Comparison of ENCODE assay signal across 19 cellular contexts in genomic region chr7:139407555-139407954, GRCh38. TPM values are rescaled to one million over a fixed set of nuclear protein-coding genes. Genes with fewer than 3 reads are reported as not detected.
DNase-seq lines count a peak whose midpoint lies in the region; ATAC-seq, FAIRE-seq and TF ChIP-seq lines count a peak whose summit lies in the region.
"Had no signal": no experiment of that assay in that cellular context is flagged by ENCODE, and none has a peak within 500 bp of the region (broad histone marks: within the 10 kb centered on the region; RNA-seq: fewer than 3 reads in every experiment).

No MANE protein-coding gene starts in this region.

- no peak overlapping the region for H3K4me2 ChIP-seq in A549
- H3K4me2 ChIP-seq: BLaER1, KMS-11 had no signal

- ATAC-seq in A549 = no peak
- ATAC-seq in CD8-positive, alpha-beta T cell = no peak
- no peak for ATAC-seq in T-helper 17 cell
- no peak for ATAC-seq in GM18511 (IDR thresholded peaks at IDR 0.05; ENCODE audit: unreplicated experiment)

- TF ChIP-seq EP300 in A549 (IDR thresholded peaks at IDR 0.05) = no peak

- POLR2A ChIA-PET in A549 (lab: Yijun Ruan, JAX) = no interaction called here
- POLR2A ChIA-PET in CD8-positive, alpha-beta T cell (lab: Charles Lee) = interaction anchor here (1.3 kb wide), 1 partner anchor 48 kb away, joined by 3 read pairs; the partner anchor contains the start of gene LUC7L2

- no peak for TF ChIP-seq RAD21 in A549 (conservative IDR thresholded peaks at IDR 0.05 in 1 of 2, IDR thresholded peaks at IDR 0.05 in 1 of 2)

- H3K36me3 Mint-ChIP-seq in CD8-positive, alpha-beta T cell = peaks cover 80% of the 10 kb centered on the region
- H3K36me3 Mint-ChIP-seq in T-helper 17 cell (ENCODE audit: low read depth) (peaks cover 17% of the 10 kb centered on the region), nephron progenitor cell (ENCODE audit: low read depth) (peaks cover 78% of the 10 kb centered on the region)

- H3K27ac ChIP-seq in A549 = no peak overlapping the region
- no peak overlapping the region for H3K27ac ChIP-seq in CD8-positive, alpha-beta T cell (ENCODE audit: low read depth, low read length)
- H3K27ac ChIP-seq: BLaER1, KMS-11 had no signal

- H3K4me3 Mint-ChIP-seq in CD8-positive, alpha-beta T cell = no peak overlapping the region
- H3K4me3 Mint-ChIP-seq in T-helper 17 cell (no peak overlapping the region), nephron progenitor cell (no peak overlapping the region)
- H3K4me3 Mint-ChIP-seq: CD14-positive monocyte; CD8-positive, alpha-beta memory T cell; H9 had no signal

- H3K36me3 ChIP-seq in CD8-positive, alpha-beta T cell (ENCODE audit: insufficient read depth, low read length) = peaks cover 48% of the 10 kb centered on the region

- no peak for TF ChIP-seq POLR2A in A549 (IDR thresholded peaks at IDR 0.05; ENCODE audit: low read length)

- intact Hi-C loops in CD8-positive, alpha-beta T cell (cut with DNase I, micrococcal nuclease) = no loop called here

- H3K9me3 ChIP-seq in A549 = no peaks in the 10 kb centered on the region
- H3K9me3 ChIP-seq in CD8-positive, alpha-beta T cell (ENCODE audit: low read length) = no peaks in the 10 kb centered on the region
- H3K9me3 ChIP-seq in T-helper 17 cell (ENCODE audit: control insufficient read depth, low read length, poor library complexity, severe bottlenecking) = no peaks in the 10 kb centered on the region
- H3K9me3 ChIP-seq: BLaER1 had no signal

- H3K4me1 Mint-ChIP-seq in CD8-positive, alpha-beta T cell (ENCODE audit: low read depth) = peaks cover 8% of the 10 kb centered on the region
- H3K4me1 Mint-ChIP-seq in T-helper 17 cell (peaks cover 13% of the 10 kb centered on the region), nephron progenitor cell (no peaks in the 10 kb centered on the region)
- H3K4me1 Mint-ChIP-seq: CD14-positive monocyte, H9 had no signal

- TF ChIP-seq CTCF in A549 (IDR thresholded peaks at IDR 0.05) (no peak), nephron progenitor cell (IDR thresholded peaks at IDR 0.05) (no peak)
- TF ChIP-seq CTCF in CD8-positive, alpha-beta T cell (IDR thresholded peaks at IDR 0.05) = no peak

- no peaks in the 10 kb centered on the region for H3K27me3 Mint-ChIP-seq in CD8-positive, alpha-beta T cell (ENCODE audit: low read depth)
- no peaks in the 10 kb centered on the region for H3K27me3 Mint-ChIP-seq in T-helper 17 cell
- no peaks in the 10 kb centered on the region for H3K27me3 Mint-ChIP-seq in nephron progenitor cell (ENCODE audit: low read depth, poor library complexity)
- H3K27me3 Mint-ChIP-seq: CD8-positive, alpha-beta memory T cell had no signal

- H3K4me3 ChIP-seq in A549 = no peak overlapping the region
- no peak overlapping the region for H3K4me3 ChIP-seq in CD8-positive, alpha-beta T cell (ENCODE audit: low read depth, low read length)
- H3K4me3 ChIP-seq: BLaER1 had no signal

- no peaks in the 10 kb centered on the region for H3K9me3 Mint-ChIP-seq in CD8-positive, alpha-beta T cell
- H3K9me3 Mint-ChIP-seq in nephron progenitor cell = no peaks in the 10 kb centered on the region
- H3K9me3 Mint-ChIP-seq: CD14-positive monocyte; CD8-positive, alpha-beta memory T cell; H9 had no signal

- 89% methylated on average over 1 of the region's 1 CpG for WGBS in A549 (ENCODE audit: missing lambda C conversion rate)

- no peaks in the 10 kb centered on the region for H3K4me1 ChIP-seq in A549
- no peaks in the 10 kb centered on the region for H3K4me1 ChIP-seq in CD8-positive, alpha-beta T cell (ENCODE audit: insufficient read depth, low read length)
- H3K4me1 ChIP-seq: BLaER1 had no signal

- peak overlapping the region; percentile 41 for H3K27ac Mint-ChIP-seq in CD8-positive, alpha-beta T cell
- H3K27ac Mint-ChIP-seq in T-helper 17 cell (peak overlapping the region; percentile 11), nephron progenitor cell (no peak overlapping the region)
- H3K27ac Mint-ChIP-seq: H9 had no signal

- FAIRE-seq in A549 (lab: Jason Lieb, UNC) = no peak
- FAIRE-seq: GM12891, H1, HTR-8/SVneo had no signal

- no peaks in the 10 kb centered on the region for H3K27me3 ChIP-seq in CD8-positive, alpha-beta T cell (ENCODE audit: insufficient read depth, low read length)
- H3K27me3 ChIP-seq: BLaER1 had no signal

- CTCF ChIA-PET in A549 (lab: Yijun Ruan, JAX) = interaction anchor here (1.1 to 1.5 kb wide), 2 partner anchors 8 to 27 kb away, joined by 3 to 6 read pairs; no protein-coding TSS in a partner anchor
- CTCF ChIA-PET in CD8-positive, alpha-beta T cell (lab: Charles Lee) = interaction anchor here (1.1 kb wide), 1 partner anchor 14 kb away, joined by 3 read pairs; no protein-coding TSS in a partner anchor

- DNase-seq in A549 (ENCODE audit: low read depth in 1 of 2, low spot score in 1 of 2) (no peak), T-helper 17 cell (no peak), NK-92 (lab: John Stamatoyannopoulos, UW; ENCODE audit: unreplicated experiment) (no peak), nephron progenitor cell (no peak)
- no peak for DNase-seq in CD8-positive, alpha-beta T cell
- DNase-seq: CD8-positive, alpha-beta memory T cell; COR-L47; DMS 273 treated with DMSO at 0.1 percent for 48 hours; DMS53; DND-41; EL; H9 had no signal

TF ChIP-seq in A549, 52 proteins besides CTCF, POLR2A, EP300 and RAD21:
- TF ChIP-seq GATA3 (IDR thresholded peaks at IDR 0.05; ENCODE audit: borderline replicate concordance) (no peak), MAFK (IDR thresholded peaks at IDR 0.05; ENCODE audit: partially characterized antibody) (peak; percentile 24), MYC (IDR thresholded peaks at IDR 0.05; ENCODE audit: borderline replicate concordance, low read length) (no peak), NPAS2 (CRISPR knock-in tag; IDR thresholded peaks at IDR 0.05; ENCODE audit: borderline replicate concordance) (no peak), ELK1 (IDR thresholded peaks at IDR 0.05; ENCODE audit: low read depth, low read length) (no peak)

RNA-seq across cellular contexts. Expression of gene LUC7L2, which starts 47.9 kb away (rescaled TPM):
- 49.5 and 75.7 TPM in 2 replicates for polyA plus RNA-seq in A549 (2011; rRNA removed)
- 26.6 and 39.9 TPM in 2 replicates for polyA plus RNA-seq in A549 (2012; cell fraction: cytosol; rRNA removed)
- polyA plus RNA-seq in A549 (2012; cell fraction: nucleus; rRNA removed) = 33.5 and 60.9 TPM in 2 replicates
- polyA plus RNA-seq in A549 (2017; fragmentation: RNase III; extraction: RNeasy Plus Mini Kit Qiagen cat#74134 plus additional on column Dnase treatment) = 47.8 to 50.0 TPM (median 49.5 TPM) in 3 replicates
- polyA minus RNA-seq in A549 (2011; rRNA and poly(A)+ RNA removed) = 17.9 and 21.6 TPM in 2 replicates
- total RNA-seq in CD8-positive, alpha-beta T cell = 100 to 1,000 TPM; 171 to 192 TPM
- 100 to 1,000 TPM; 187 to 190 TPM for total RNA-seq in T-helper 17 cell
